Comparison of ENCODE assay signal across 16 cellular contexts in the genomic region with DNA sequence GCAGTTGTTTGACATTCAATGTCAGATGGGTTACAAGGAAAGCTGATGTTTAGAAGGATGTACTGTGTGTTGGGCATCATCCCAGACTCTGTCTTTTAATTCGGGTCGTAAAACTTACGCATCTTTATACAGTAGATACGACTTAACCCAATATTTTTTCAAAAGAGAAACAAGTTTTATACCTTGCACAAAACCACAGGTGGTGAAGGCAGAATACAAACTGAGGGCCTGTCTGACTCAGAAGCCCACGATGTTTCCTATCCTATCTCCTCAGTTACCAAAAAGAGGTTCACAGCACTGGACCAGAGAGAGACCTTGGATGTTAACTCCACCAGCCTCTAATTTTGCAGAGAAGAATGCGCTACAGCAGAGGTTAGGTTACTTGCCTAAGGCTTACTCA.
A peak's percentile ranks its signal among the peaks of the same experiment; 100 is the strongest.
DNase-seq lines count a peak whose midpoint lies in the region; ATAC-seq, FAIRE-seq and TF ChIP-seq lines count a peak whose summit lies in the region.
"Had no signal": no experiment of that assay in that cellular context is flagged by ENCODE, and none has a peak within 500 bp of the region (broad histone marks: within the 10 kb centered on the region; RNA-seq: fewer than 3 reads in every experiment).

No MANE protein-coding gene starts in this region.

- H3K27ac ChIP-seq in lower lobe of right lung (peak overlapping the region; percentile 51), kidney (ENCODE audit: low read depth in 2 of 2, low read length in 2 of 2) (no peak overlapping the region)

- intact Hi-C loops in lower lobe of right lung (cut with DNase I) (no loop called here), kidney (cut with DNase I) (no loop called here)

- H3K4me3 ChIP-seq in lower lobe of right lung = no peak overlapping the region
- no peak overlapping the region for H3K4me3 ChIP-seq in kidney (ENCODE audit: low read length in 2 of 2)

- TF ChIP-seq CTCF in lower lobe of right lung (IDR thresholded peaks at IDR 0.05) = no peak
- TF ChIP-seq CTCF in kidney (IDR thresholded peaks at IDR 0.05; ENCODE audit: borderline replicate concordance, extremely low read depth, insufficient read depth) = no peak

- peaks cover 5% of the 10 kb centered on the region for H3K9me3 Mint-ChIP-seq in activated T-cell treated with anti-CD3 and anti-CD28 coated beads, Interleukin-2, amount 50 U/mL, for 24 hours
- H3K9me3 Mint-ChIP-seq in activated naive CD8-positive, alpha-beta T cell (ENCODE audit: low read depth) = no peaks in the 10 kb centered on the region

- no peaks in the 10 kb centered on the region for H3K9me3 ChIP-seq in lower lobe of right lung
- H3K9me3 ChIP-seq in kidney (ENCODE audit: control insufficient read depth in 1 of 2, low read length in 2 of 2) = no peaks in the 10 kb centered on the region

- peaks cover 4% of the 10 kb centered on the region for H3K27me3 ChIP-seq in lower lobe of right lung (ENCODE audit: low read depth)

- no peaks in the 10 kb centered on the region for H3K36me3 Mint-ChIP-seq in activated T-cell treated with anti-CD3 and anti-CD28 coated beads, Interleukin-2, amount 50 U/mL, for 24 hours (ENCODE audit: low read depth)
- peaks cover 5% of the 10 kb centered on the region for H3K36me3 Mint-ChIP-seq in activated naive CD8-positive, alpha-beta T cell

- no peaks in the 10 kb centered on the region for H3K27me3 Mint-ChIP-seq in activated T-cell treated with anti-CD3 and anti-CD28 coated beads, Interleukin-2, amount 50 U/mL, for 24 hours
- no peaks in the 10 kb centered on the region for H3K27me3 Mint-ChIP-seq in activated naive CD8-positive, alpha-beta T cell

- H3K4me1 Mint-ChIP-seq in activated T-cell treated with anti-CD3 and anti-CD28 coated beads, Interleukin-2, amount 50 U/mL, for 24 hours (ENCODE audit: low read depth) = peaks cover 77% of the 10 kb centered on the region
- peaks cover 83% of the 10 kb centered on the region for H3K4me1 Mint-ChIP-seq in activated naive CD8-positive, alpha-beta T cell (ENCODE audit: low read depth)

- H3K4me1 ChIP-seq in lower lobe of right lung = peaks cover 33% of the 10 kb centered on the region
- H3K4me1 ChIP-seq in kidney (ENCODE audit: control insufficient read depth in 1 of 2, insufficient read depth in 1 of 2, low read depth in 1 of 2, low read length in 2 of 2) = peaks cover 4 to 6% of the 10 kb centered on the region in 2 donors

- ATAC-seq in lower lobe of right lung (no peak), HG03378 (IDR thresholded peaks at IDR 0.05; ENCODE audit: unreplicated experiment) (no peak)

- peak overlapping the region; percentile 44 for H3K4me3 Mint-ChIP-seq in activated T-cell treated with anti-CD3 and anti-CD28 coated beads, Interleukin-2, amount 50 U/mL, for 24 hours
- H3K4me3 Mint-ChIP-seq in activated naive CD8-positive, alpha-beta T cell = peak overlapping the region; percentile 71

- H3K36me3 ChIP-seq in lower lobe of right lung (no peaks in the 10 kb centered on the region), kidney (ENCODE audit: control insufficient read depth in 1 of 2, insufficient read depth in 2 of 2, low read length in 2 of 2) (no peaks in the 10 kb centered on the region)

- no peak overlapping the region for H3K9ac ChIP-seq in kidney (ENCODE audit: low read length in 2 of 2)

- FAIRE-seq in kidney (lab: Jason Lieb, UNC) = no peak
- FAIRE-seq: H1, HepG2, urothelium cell line had no signal

- DNase-seq in activated T-cell treated with anti-CD3 and anti-CD28 coated beads, Interleukin-2, amount 50 U/mL, for 24 hours = no peak
- DNase-seq in activated T-cell treated with anti-CD3 and anti-CD28 coated beads, Interleukin-2, amount 50 U/mL, for 48 hours = no peak
- DNase-seq in lower lobe of right lung = no peak
- DNase-seq in superior temporal gyrus (ENCODE audit: extremely low spot score) = peak; percentile 70
- no peak for DNase-seq in kidney
- no peak for DNase-seq in NCI-H345 (lab: John Stamatoyannopoulos, UW)
- DNase-seq: activated effector memory CD4-positive, alpha-beta T cell treated with anti-CD3 and anti-CD28 coated beads, Interleukin-2, amount 50 U/mL, for 16 hours; DMS153; effector CD8-positive, alpha-beta T cell; NCI-H1105 treated with DMSO at 0.1 percent for 48 hours; NCI-H510A had no signal

- H3K27ac Mint-ChIP-seq in activated T-cell treated with anti-CD3 and anti-CD28 coated beads, Interleukin-2, amount 50 U/mL, for 24 hours = peak overlapping the region; percentile 88
- H3K27ac Mint-ChIP-seq in activated naive CD8-positive, alpha-beta T cell = peak overlapping the region; percentile 95
